ENCODE assay signal across 16 cellular contexts in the genomic region with DNA sequence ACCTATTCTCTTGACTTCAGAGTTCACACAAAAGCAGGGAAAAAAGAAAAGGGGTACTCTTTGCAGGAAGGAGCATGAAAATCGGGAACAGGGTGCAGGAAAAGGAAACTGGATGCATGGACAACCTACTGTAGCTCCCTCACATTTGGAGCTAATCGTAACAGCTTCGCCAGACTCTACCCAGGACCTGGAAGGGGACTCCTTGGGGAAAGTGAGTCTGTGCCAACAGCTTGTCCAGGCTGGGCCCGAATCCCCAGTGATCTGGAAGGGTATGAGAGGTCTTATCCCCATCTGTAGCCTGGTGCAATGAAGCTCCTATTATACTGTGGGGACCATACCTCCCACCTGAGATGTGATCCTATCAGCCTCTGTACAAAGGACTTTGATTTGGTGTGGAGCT.
"Had no signal": no experiment of that assay in that cellular context is flagged by ENCODE, and none has a peak within 500 bp of the region (broad histone marks: within the 10 kb centered on the region; RNA-seq: fewer than 3 reads in every experiment).

No MANE protein-coding gene starts in this region.

- DNase-seq: activated CD4-positive, alpha-beta T cell treated with anti-CD3 and anti-CD28 coated beads for 1 hour; activated CD4-positive, alpha-beta T cell treated with anti-CD3 and anti-CD28 coated beads, Interleukin-2, amount 50 U/mL, for 4 hours; activated gamma-delta T cell; activated naive CD8-positive, alpha-beta T cell treated with anti-CD3 and anti-CD28 coated beads for 36 hours; activated T-cell treated with anti-CD3 and anti-CD28 coated beads, Interleukin-2, amount 50 U/mL, for 72 hours; dermis blood vessel endothelial cell; left colon; midbrain; ovary; sigmoid colon; stimulated activated CD4-positive, alpha-beta T cell treated with anti-CD3 and anti-CD28 coated beads, Interleukin-12 subunit alpha, Interleukin-12 subunit beta, amount 100 ng/mL, for 4 hours; transverse colon had no signal

- H3K27me3 ChIP-seq: gastroesophageal sphincter, ovary, sigmoid colon, transverse colon had no signal

- H3K27ac ChIP-seq: ovary, transverse colon, VCaP had no signal

- ATAC-seq: activated T-cell treated with anti-CD3 and anti-CD28 coated beads, Interleukin-2, amount 50 U/mL, for 72 hours; gastroesophageal sphincter; left colon; stimulated activated effector memory CD8-positive, alpha-beta T cell treated with anti-CD3 and anti-CD28 coated beads, Interleukin-12 subunit alpha, Interleukin-12 subunit beta, amount 100 ng/mL, for 72 hours had no signal

- H3K4me3 ChIP-seq: gastroesophageal sphincter, lung, ovary, sigmoid colon, transverse colon had no signal

- H3K4me3 Mint-ChIP-seq: activated naive CD8-positive, alpha-beta T cell treated with anti-CD3 and anti-CD28 coated beads for 36 hours; activated T-cell treated with anti-CD3 and anti-CD28 coated beads, Interleukin-2, amount 50 U/mL, for 72 hours; stimulated activated effector memory CD8-positive, alpha-beta T cell treated with anti-CD3 and anti-CD28 coated beads, Interleukin-12 subunit alpha, Interleukin-12 subunit beta, amount 100 ng/mL, for 72 hours had no signal

- H3K9me3 Mint-ChIP-seq: stimulated activated effector memory CD8-positive, alpha-beta T cell treated with anti-CD3 and anti-CD28 coated beads, Interleukin-12 subunit alpha, Interleukin-12 subunit beta, amount 100 ng/mL, for 72 hours had no signal

- H3K9me3 ChIP-seq: gastroesophageal sphincter, ovary, sigmoid colon, transverse colon had no signal

- H3K36me3 ChIP-seq: gastroesophageal sphincter, ovary, sigmoid colon, transverse colon had no signal

- H3K27ac Mint-ChIP-seq: activated naive CD8-positive, alpha-beta T cell treated with anti-CD3 and anti-CD28 coated beads for 36 hours; activated T-cell treated with anti-CD3 and anti-CD28 coated beads, Interleukin-2, amount 50 U/mL, for 72 hours; stimulated activated effector memory CD8-positive, alpha-beta T cell treated with anti-CD3 and anti-CD28 coated beads, Interleukin-12 subunit alpha, Interleukin-12 subunit beta, amount 100 ng/mL, for 72 hours had no signal
